ENCODE assay signal across 1 cellular context in genomic region chr2:171893824-171894611, GRCh38.
A peak's percentile ranks its signal among the peaks of the same experiment; 100 is the strongest.
TF ChIP-seq lines count a peak whose summit lies in the region.

A gene with protein sequence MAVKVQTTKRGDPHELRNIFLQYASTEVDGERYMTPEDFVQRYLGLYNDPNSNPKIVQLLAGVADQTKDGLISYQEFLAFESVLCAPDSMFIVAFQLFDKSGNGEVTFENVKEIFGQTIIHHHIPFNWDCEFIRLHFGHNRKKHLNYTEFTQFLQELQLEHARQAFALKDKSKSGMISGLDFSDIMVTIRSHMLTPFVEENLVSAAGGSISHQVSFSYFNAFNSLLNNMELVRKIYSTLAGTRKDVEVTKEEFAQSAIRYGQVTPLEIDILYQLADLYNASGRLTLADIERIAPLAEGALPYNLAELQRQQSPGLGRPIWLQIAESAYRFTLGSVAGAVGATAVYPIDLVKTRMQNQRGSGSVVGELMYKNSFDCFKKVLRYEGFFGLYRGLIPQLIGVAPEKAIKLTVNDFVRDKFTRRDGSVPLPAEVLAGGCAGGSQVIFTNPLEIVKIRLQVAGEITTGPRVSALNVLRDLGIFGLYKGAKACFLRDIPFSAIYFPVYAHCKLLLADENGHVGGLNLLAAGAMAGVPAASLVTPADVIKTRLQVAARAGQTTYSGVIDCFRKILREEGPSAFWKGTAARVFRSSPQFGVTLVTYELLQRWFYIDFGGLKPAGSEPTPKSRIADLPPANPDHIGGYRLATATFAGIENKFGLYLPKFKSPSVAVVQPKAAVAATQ (minus strand): TSS chr2:171894244. CDS start chr2:171894214, 30 bp downstream.

TF ChIP-seq in K562, 482 proteins besides CTCF, POLR2A, EP300 and RAD21 (continued from another document and continues in another):
- no peak for TF ChIP-seq PPARD (CRISPR knock-in tag; IDR thresholded peaks at IDR 0.05)
- no peak for TF ChIP-seq SNIP1 (IDR thresholded peaks at IDR 0.05; ENCODE audit: low read depth)
- peak; percentile 52 for TF ChIP-seq ARID1B (IDR thresholded peaks at IDR 0.05)
- TF ChIP-seq MCM2 (IDR thresholded peaks at IDR 0.05; ENCODE audit: low read depth) = no peak
- TF ChIP-seq NFE2 (IDR thresholded peaks at IDR 0.05; ENCODE audit: low read depth) = no peak
- no peak for TF ChIP-seq HMG20A (CRISPR knock-in tag; conservative IDR thresholded peaks at IDR 0.05)
- no peak for TF ChIP-seq HDAC3 (IDR thresholded peaks at IDR 0.05; ENCODE audit: borderline replicate concordance, partially characterized antibody)
- no peak for TF ChIP-seq HOXB6 (CRISPR knock-in tag; IDR thresholded peaks at IDR 0.05; ENCODE audit: borderline replicate concordance)
- TF ChIP-seq MAFK (IDR thresholded peaks at IDR 0.05; ENCODE audit: low read length) = no peak
- no peak for TF ChIP-seq PHF21A (IDR thresholded peaks at IDR 0.05; ENCODE audit: borderline replicate concordance, low read depth)
- TF ChIP-seq JUN (IDR thresholded peaks at IDR 0.05; ENCODE audit: borderline replicate concordance, low read depth, low read length) = no peak
- no peak for TF ChIP-seq JUN (CRISPR knock-in tag; IDR thresholded peaks at IDR 0.05; ENCODE audit: borderline replicate concordance)
- peak; percentile 73; the same call in 1 of the 2 replicates for TF ChIP-seq DMBX1 (CRISPR knock-in tag; IDR thresholded peaks at IDR 0.05; ENCODE audit: borderline replicate concordance)
- no peak for TF ChIP-seq SMAD1 (IDR thresholded peaks at IDR 0.05; ENCODE audit: low read depth, low read length, partially characterized antibody)
- TF ChIP-seq, protein P1, sequence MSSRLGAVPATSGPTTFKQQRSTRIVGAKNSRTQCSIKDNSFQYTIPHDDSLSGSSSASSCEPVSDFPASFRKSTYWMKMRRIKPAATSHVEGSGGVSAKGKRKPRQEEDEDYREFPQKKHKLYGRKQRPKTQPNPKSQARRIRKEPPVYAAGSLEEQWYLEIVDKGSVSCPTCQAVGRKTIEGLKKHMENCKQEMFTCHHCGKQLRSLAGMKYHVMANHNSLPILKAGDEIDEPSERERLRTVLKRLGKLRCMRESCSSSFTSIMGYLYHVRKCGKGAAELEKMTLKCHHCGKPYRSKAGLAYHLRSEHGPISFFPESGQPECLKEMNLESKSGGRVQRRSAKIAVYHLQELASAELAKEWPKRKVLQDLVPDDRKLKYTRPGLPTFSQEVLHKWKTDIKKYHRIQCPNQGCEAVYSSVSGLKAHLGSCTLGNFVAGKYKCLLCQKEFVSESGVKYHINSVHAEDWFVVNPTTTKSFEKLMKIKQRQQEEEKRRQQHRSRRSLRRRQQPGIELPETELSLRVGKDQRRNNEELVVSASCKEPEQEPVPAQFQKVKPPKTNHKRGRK (tag; IDR thresholded peaks at IDR 0.05) = no peak
- no peak for TF ChIP-seq ZNF551 (CRISPR knock-in tag; IDR thresholded peaks at IDR 0.05)
- peak; percentile 34; the same call in 1 of the 2 replicates for TF ChIP-seq ZBTB7A (IDR thresholded peaks at IDR 0.05; ENCODE audit: borderline replicate concordance, control insufficient read depth, low read depth, low read length)
- TF ChIP-seq ZNF76 (CRISPR knock-in tag; IDR thresholded peaks at IDR 0.05; ENCODE audit: borderline replicate concordance) = no peak
- peak; percentile 91; the same call in 1 of the 2 replicates for TF ChIP-seq HBP1 (CRISPR knock-in tag; IDR thresholded peaks at IDR 0.05)
- peak; percentile 96 for TF ChIP-seq POLR2G (IDR thresholded peaks at IDR 0.05; ENCODE audit: low read depth, low read length)
- TF ChIP-seq ZNF57 (CRISPR knock-in tag; IDR thresholded peaks at IDR 0.05) = no peak
- no peak for TF ChIP-seq DPF2 (IDR thresholded peaks at IDR 0.05)
- TF ChIP-seq WHSC1 (IDR thresholded peaks at IDR 0.05; ENCODE audit: low read length) = no peak
- TF ChIP-seq ELF4 (CRISPR knock-in tag; IDR thresholded peaks at IDR 0.05) = peak; percentile 90; the same call in 1 of the 2 replicates
- TF ChIP-seq E2F8 (IDR thresholded peaks at IDR 0.05; ENCODE audit: low read depth, partially characterized antibody) = no peak
- TF ChIP-seq SIRT6 (IDR thresholded peaks at IDR 0.05; ENCODE audit: low read depth, low read length) = no peak
- TF ChIP-seq CBX3 (IDR thresholded peaks at IDR 0.05; ENCODE audit: borderline replicate concordance in 1 of 2, low read length in 2 of 2) = peak in 1 of 2 experiments; percentile 48; a peak in 1 of 3 replicates
- no peak for TF ChIP-seq FOXM1 (IDR thresholded peaks at IDR 0.05; ENCODE audit: low read depth)
- peak; percentile 34; the same call in 1 of the 2 replicates for TF ChIP-seq FOXM1 (CRISPR knock-in tag; IDR thresholded peaks at IDR 0.05; ENCODE audit: low read depth)
- TF ChIP-seq NCOA1 (IDR thresholded peaks at IDR 0.05; ENCODE audit: low read depth) = no peak
- no peak for TF ChIP-seq NFYB (IDR thresholded peaks at IDR 0.05; ENCODE audit: extremely low read depth, insufficient read length)
- TF ChIP-seq MYNN (IDR thresholded peaks at IDR 0.05) = no peak
- no peak for TF ChIP-seq MYNN (CRISPR knock-in tag; IDR thresholded peaks at IDR 0.05)
- peak; percentile 32; the same call in 1 of the 2 replicates for TF ChIP-seq XRCC5 (IDR thresholded peaks at IDR 0.05; ENCODE audit: low read depth, low read length)
- TF ChIP-seq ZNF24 (IDR thresholded peaks at IDR 0.05) = peak; percentile 46; the same call in 1 of the 2 replicates
- TF ChIP-seq PKNOX1 (IDR thresholded peaks at IDR 0.05) = peak; percentile 45; the same call in 1 of the 2 replicates
- TF ChIP-seq RFX7 (CRISPR knock-in tag; IDR thresholded peaks at IDR 0.05) = no peak
- no peak for TF ChIP-seq KLF10 (CRISPR knock-in tag; IDR thresholded peaks at IDR 0.05)
- no peak for TF ChIP-seq ZBTB49 (CRISPR knock-in tag; IDR thresholded peaks at IDR 0.05; ENCODE audit: borderline replicate concordance)
- peak; percentile 59 for TF ChIP-seq TAF9B (IDR thresholded peaks at IDR 0.05; ENCODE audit: partially characterized antibody)
- TF ChIP-seq DLX4 (CRISPR knock-in tag; IDR thresholded peaks at IDR 0.05) = no peak
- no peak for TF ChIP-seq ARID2 (IDR thresholded peaks at IDR 0.05)
- TF ChIP-seq ZNF695 (CRISPR knock-in tag; IDR thresholded peaks at IDR 0.05) = no peak
- TF ChIP-seq HNRNPUL1 (IDR thresholded peaks at IDR 0.05; ENCODE audit: low read length) = no peak
- no peak for TF ChIP-seq MCM7 (IDR thresholded peaks at IDR 0.05)
- TF ChIP-seq TFAP4 (CRISPR knock-in tag; IDR thresholded peaks at IDR 0.05; ENCODE audit: borderline replicate concordance) = peak; percentile 92
- TF ChIP-seq HDAC6 (IDR thresholded peaks at IDR 0.05; ENCODE audit: low read depth, low read length) = no peak
- TF ChIP-seq MBD2 (IDR thresholded peaks at IDR 0.05; ENCODE audit: borderline replicate concordance, low read depth) = peak; percentile 56
- TF ChIP-seq MECOM (CRISPR knock-in tag; IDR thresholded peaks at IDR 0.05) = no peak
- TF ChIP-seq SP1 (CRISPR knock-in tag; IDR thresholded peaks at IDR 0.05) = peak; percentile 79
- TF ChIP-seq RBBP5 (IDR thresholded peaks at IDR 0.05; ENCODE audit: borderline replicate concordance, insufficient read depth, low read length, poor library complexity, severe bottlenecking) = peak; percentile 91
- TF ChIP-seq PREB (CRISPR knock-in tag; IDR thresholded peaks at IDR 0.05) = 0 out of 2 replicates have a peak, but pooled peaks have one; percentile 56
- TF ChIP-seq SAP30 (IDR thresholded peaks at IDR 0.05; ENCODE audit: borderline replicate concordance, insufficient read depth, low read depth, low read length, poor library complexity, severe bottlenecking) = peak; percentile 62
- TF ChIP-seq PBX2 (CRISPR knock-in tag; IDR thresholded peaks at IDR 0.05; ENCODE audit: low read depth) = no peak
- no peak for TF ChIP-seq PBX2 (tag; conservative IDR thresholded peaks at IDR 0.05; ENCODE audit: low read depth)
